In the genomic region with DNA sequence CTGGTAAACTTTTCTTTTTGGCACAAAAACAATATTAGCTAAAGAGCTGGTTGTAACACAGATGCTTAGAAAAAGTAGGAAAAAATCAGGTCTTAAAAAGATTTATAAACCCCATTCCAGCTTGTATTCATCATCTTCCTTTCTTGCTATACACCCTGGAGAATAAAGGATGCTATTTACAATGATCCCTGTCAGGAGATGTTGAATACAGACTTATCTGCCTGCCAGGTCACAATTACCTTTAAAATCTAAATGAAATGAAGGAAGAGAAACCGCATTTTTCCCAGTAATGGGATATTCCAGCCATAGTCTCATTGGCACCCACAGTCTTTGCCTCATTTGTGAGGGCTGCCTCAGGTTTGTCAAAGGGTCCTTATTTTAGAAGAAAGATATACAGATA, we compare ENCODE assay signal across 24 cellular contexts.
"Had no signal": no experiment of that assay in that cellular context is flagged by ENCODE, and none has a peak within 500 bp of the region (broad histone marks: within the 10 kb centered on the region; RNA-seq: fewer than 3 reads in every experiment).

No MANE protein-coding gene starts in this region.

- H3K36me3 ChIP-seq: colonic mucosa, esophagus muscularis mucosa, esophagus squamous epithelium, gastrocnemius medialis, gastroesophageal sphincter, heart left ventricle, heart right ventricle had no signal

- H3K9me3 ChIP-seq: colonic mucosa, esophagus muscularis mucosa, esophagus squamous epithelium, gastrocnemius medialis, gastroesophageal sphincter, heart left ventricle, heart right ventricle had no signal

- H3K27ac ChIP-seq: colonic mucosa, coronary artery, dorsolateral prefrontal cortex, epithelial cell of prostate, esophagus muscularis mucosa, esophagus squamous epithelium, foreskin keratinocyte, gastrocnemius medialis, gastroesophageal sphincter, heart left ventricle, heart right ventricle had no signal

- ATAC-seq: effector memory CD8-positive, alpha-beta T cell; esophagus mucosa; foreskin keratinocyte; gastrocnemius medialis; gastroesophageal sphincter; heart left ventricle; heart right ventricle had no signal

- H3K4me1 ChIP-seq: colonic mucosa, esophagus muscularis mucosa, esophagus squamous epithelium, gastrocnemius medialis, gastroesophageal sphincter had no signal

- DNase-seq: colonic mucosa; cortex of kidney; dermis blood vessel endothelial cell; dorsolateral prefrontal cortex; effector CD4-positive, alpha-beta T cell; effector CD8-positive, alpha-beta T cell; effector memory CD4-positive, alpha-beta T cell; effector memory CD8-positive, alpha-beta T cell; endodermal cell; erythroblast; esophagus squamous epithelium; foreskin fibroblast; foreskin keratinocyte; foreskin melanocyte; gastrocnemius medialis; glutamatergic neuron; head of caudate nucleus; heart left ventricle; heart right ventricle had no signal

- H3K4me3 ChIP-seq: colonic mucosa, coronary artery, dorsolateral prefrontal cortex, esophagus muscularis mucosa, esophagus squamous epithelium, gastrocnemius medialis, gastroesophageal sphincter, heart left ventricle, heart right ventricle had no signal

- H3K27me3 ChIP-seq: colonic mucosa, esophagus muscularis mucosa, esophagus squamous epithelium, foreskin keratinocyte, gastrocnemius medialis, gastroesophageal sphincter had no signal
